Comparison of ENCODE assay signal across 7 cellular contexts in genomic region chr17:68134731-68135130, GRCh38.
"Had no signal": no experiment of that assay in that cellular context is flagged by ENCODE, and none has a peak within 500 bp of the region (broad histone marks: within the 10 kb centered on the region; RNA-seq: fewer than 3 reads in every experiment).

No MANE protein-coding gene starts in this region.

- ATAC-seq: HCT116 had no signal

- H3K36me3 ChIP-seq: HAP-1 had no signal

- H3K9ac ChIP-seq: GM23248, KMS-11 had no signal

- H3K4me1 ChIP-seq: HAP-1 had no signal

- DNase-seq: GM23248, GOT3, HFFc6, KBM-7 had no signal

- H3K4me3 ChIP-seq: GM23248, HAP-1 had no signal

- H3K4me2 ChIP-seq: KMS-11 had no signal

- H3K27ac ChIP-seq: GM23248, KMS-11 had no signal

- H2AFZ ChIP-seq: GM23248 had no signal

- H3K9me3 ChIP-seq: HAP-1 had no signal
